Comparison of ENCODE assay signal across 23 cellular contexts in genomic region chr7:149820622-149821190, GRCh38. TPM values are rescaled to one million over a fixed set of nuclear protein-coding genes. Genes with fewer than 3 reads are reported as not detected.
"Had no signal": no experiment of that assay in that cellular context is flagged by ENCODE, and none has a peak within 500 bp of the region (broad histone marks: within the 10 kb centered on the region; RNA-seq: fewer than 3 reads in every experiment).

No MANE protein-coding gene starts in this region.

- DNase-seq: activated CD4-positive, alpha-beta T cell treated with anti-CD3 and anti-CD28 coated beads, Interleukin-2, amount 10 ng/mL, durations not matched to agents 24 days and 14 days; activated CD4-positive, CD25-positive, alpha-beta regulatory T cell; activated CD8-positive, alpha-beta memory T cell treated with anti-CD3 and anti-CD28 coated beads, Interleukin-2, amount 50 U/mL, for 48 hours; activated CD8-positive, alpha-beta T cell treated with anti-CD3 and anti-CD28 coated beads, Interleukin-2, amount 10 ng/mL, durations not matched to agents 7 days and 5 days; activated gamma-delta T cell treated with Interleukin-2 at 50 U/mL for 16 hours; activated naive CD8-positive, alpha-beta T cell treated with anti-CD3 and anti-CD28 coated beads, Interleukin-2, amount 10 ng/mL, durations not matched to agents 7 days and 5 days; activated T-cell treated with anti-CD3 and anti-CD28 coated beads, Interleukin-2, amount 50 U/mL, for 72 hours; brain microvascular endothelial cell; cerebellar nuclear complex; effector memory CD4-positive, alpha-beta T cell; foreskin fibroblast; kidney glomerular epithelial cell; stimulated activated CD4-positive, alpha-beta T cell treated with anti-CD3 and anti-CD28 coated beads, Interleukin-4, amount 100 ng/mL, for 24 hours; stimulated activated CD8-positive, alpha-beta memory T cell treated with anti-CD3 and anti-CD28 coated beads, Interleukin-4, amount 100 ng/mL, for 48 hours; stimulated activated naive CD4-positive, alpha-beta T cell treated with Interleukin-2 at 50 U/mL for 16 hours had no signal

- H3K4me1 ChIP-seq: pancreas, upper lobe of left lung had no signal

- H2AFZ ChIP-seq: neural progenitor cell had no signal

- H3K4me2 ChIP-seq: neural progenitor cell had no signal

- H3K36me3 Mint-ChIP-seq: activated naive CD8-positive, alpha-beta T cell treated with anti-CD3 and anti-CD28 coated beads, Interleukin-2, amount 10 ng/mL, durations not matched to agents 7 days and 5 days; mesothelial cell of epicardium; neural progenitor cell had no signal

- H3K4me1 Mint-ChIP-seq: activated CD4-positive, alpha-beta T cell treated with anti-CD3 and anti-CD28 coated beads, Interleukin-2, amount 10 ng/mL, durations not matched to agents 24 days and 14 days; activated naive CD8-positive, alpha-beta T cell treated with anti-CD3 and anti-CD28 coated beads, Interleukin-2, amount 10 ng/mL, durations not matched to agents 7 days and 5 days had no signal

- H3K9me3 ChIP-seq: pancreas, upper lobe of left lung had no signal

- H3K9ac ChIP-seq: neural progenitor cell had no signal

- H3K4me3 Mint-ChIP-seq: activated CD4-positive, alpha-beta T cell treated with anti-CD3 and anti-CD28 coated beads, Interleukin-2, amount 10 ng/mL, durations not matched to agents 24 days and 14 days; activated CD8-positive, alpha-beta T cell treated with anti-CD3 and anti-CD28 coated beads, Interleukin-2, amount 10 ng/mL, durations not matched to agents 7 days and 5 days; activated naive CD8-positive, alpha-beta T cell treated with anti-CD3 and anti-CD28 coated beads, Interleukin-2, amount 10 ng/mL, durations not matched to agents 7 days and 5 days; activated T-cell treated with anti-CD3 and anti-CD28 coated beads, Interleukin-2, amount 50 U/mL, for 72 hours; dendritic cell treated with granulocyte-macrophage colony-stimulating factor and Interleukin-4, amounts not matched to agents 40 ng/mL and 50 ng/mL, for 4 days; mesothelial cell of epicardium; neural progenitor cell had no signal

- H3K4me3 ChIP-seq: lung, neural progenitor cell, pancreas, skin epidermis, upper lobe of left lung had no signal

- H3K27me3 Mint-ChIP-seq: activated CD4-positive, alpha-beta T cell treated with anti-CD3 and anti-CD28 coated beads, Interleukin-2, amount 10 ng/mL, durations not matched to agents 24 days and 14 days; activated naive CD8-positive, alpha-beta T cell treated with anti-CD3 and anti-CD28 coated beads, Interleukin-2, amount 10 ng/mL, durations not matched to agents 7 days and 5 days; dendritic cell treated with granulocyte-macrophage colony-stimulating factor and Interleukin-4, amounts not matched to agents 40 ng/mL and 50 ng/mL, for 4 days had no signal

- H3K27ac ChIP-seq: brain microvascular endothelial cell, neural progenitor cell, pancreas, skin epidermis, upper lobe of left lung had no signal

- H3K27me3 ChIP-seq: brain microvascular endothelial cell, neural progenitor cell, pancreas, upper lobe of left lung had no signal

- H3K9me3 Mint-ChIP-seq: activated CD4-positive, alpha-beta T cell treated with anti-CD3 and anti-CD28 coated beads, Interleukin-2, amount 10 ng/mL, durations not matched to agents 24 days and 14 days; activated naive CD8-positive, alpha-beta T cell treated with anti-CD3 and anti-CD28 coated beads, Interleukin-2, amount 10 ng/mL, durations not matched to agents 7 days and 5 days; activated T-cell treated with anti-CD3 and anti-CD28 coated beads, Interleukin-2, amount 50 U/mL, for 72 hours; dendritic cell treated with granulocyte-macrophage colony-stimulating factor and Interleukin-4, amounts not matched to agents 40 ng/mL and 50 ng/mL, for 4 days; mesothelial cell of epicardium; neural progenitor cell had no signal

- H3K27ac Mint-ChIP-seq: activated CD4-positive, alpha-beta T cell treated with anti-CD3 and anti-CD28 coated beads, Interleukin-2, amount 10 ng/mL, durations not matched to agents 24 days and 14 days; activated CD8-positive, alpha-beta T cell treated with anti-CD3 and anti-CD28 coated beads, Interleukin-2, amount 10 ng/mL, durations not matched to agents 7 days and 5 days; activated naive CD8-positive, alpha-beta T cell treated with anti-CD3 and anti-CD28 coated beads, Interleukin-2, amount 10 ng/mL, durations not matched to agents 7 days and 5 days; activated T-cell treated with anti-CD3 and anti-CD28 coated beads, Interleukin-2, amount 50 U/mL, for 72 hours; dendritic cell treated with granulocyte-macrophage colony-stimulating factor and Interleukin-4, amounts not matched to agents 40 ng/mL and 50 ng/mL, for 4 days; mesothelial cell of epicardium; neural progenitor cell had no signal

- ATAC-seq: activated CD8-positive, alpha-beta T cell treated with anti-CD3 and anti-CD28 coated beads, Interleukin-2, amount 10 ng/mL, durations not matched to agents 7 days and 5 days; activated T-cell treated with anti-CD3 and anti-CD28 coated beads, Interleukin-2, amount 50 U/mL, for 72 hours had no signal

- H3K36me3 ChIP-seq: brain microvascular endothelial cell, neural progenitor cell, pancreas, upper lobe of left lung had no signal

RNA-seq across cellular contexts. Expression of gene ZNF467, which starts 47.3 kb away (rescaled TPM):
- total RNA-seq: T-helper 2 cell treated with Interferon-gamma antibody and Interleukin-4, amounts not matched to agents 100 ng/mL and 5 ng/mL, for 36 hours had no signal
